ENCODE assay signal across 8 cellular contexts in the genomic region with DNA sequence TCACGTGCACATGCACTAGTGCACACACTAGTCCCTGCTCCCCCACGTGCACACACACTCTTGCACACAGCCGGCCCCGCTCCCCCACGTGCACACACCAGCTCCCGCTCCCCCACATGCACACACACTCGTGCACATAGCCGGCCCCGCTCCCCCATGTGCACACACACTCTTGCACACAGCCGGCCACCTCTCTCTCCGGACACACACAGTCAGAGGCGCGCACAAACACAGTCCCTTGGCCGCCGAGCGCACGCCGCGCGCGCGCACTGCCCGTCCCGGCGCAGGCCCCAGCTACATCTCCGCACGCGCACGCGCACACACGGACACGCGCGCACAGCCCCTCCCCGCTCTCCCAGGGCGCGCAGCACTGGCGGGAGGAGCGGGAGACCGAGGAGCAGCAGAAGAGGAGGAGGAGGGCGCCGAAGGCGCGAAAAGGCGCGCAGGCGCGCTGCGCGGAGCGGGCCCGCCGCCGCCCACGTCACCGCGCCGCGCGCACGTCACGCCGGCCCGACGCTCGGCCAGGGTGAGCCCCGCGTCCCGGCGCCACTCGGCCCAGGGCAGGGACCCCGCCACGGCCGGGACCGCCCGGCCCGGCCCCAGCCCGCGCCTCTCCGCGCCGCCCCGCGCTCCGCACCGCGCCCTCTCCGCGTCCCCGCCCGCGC. TPM values are rescaled to one million over a fixed set of nuclear protein-coding genes. Genes with fewer than 3 reads are reported as not detected.
DNase-seq lines count a peak whose midpoint lies in the region; ATAC-seq and TF ChIP-seq lines count a peak whose summit lies in the region.

A gene with protein sequence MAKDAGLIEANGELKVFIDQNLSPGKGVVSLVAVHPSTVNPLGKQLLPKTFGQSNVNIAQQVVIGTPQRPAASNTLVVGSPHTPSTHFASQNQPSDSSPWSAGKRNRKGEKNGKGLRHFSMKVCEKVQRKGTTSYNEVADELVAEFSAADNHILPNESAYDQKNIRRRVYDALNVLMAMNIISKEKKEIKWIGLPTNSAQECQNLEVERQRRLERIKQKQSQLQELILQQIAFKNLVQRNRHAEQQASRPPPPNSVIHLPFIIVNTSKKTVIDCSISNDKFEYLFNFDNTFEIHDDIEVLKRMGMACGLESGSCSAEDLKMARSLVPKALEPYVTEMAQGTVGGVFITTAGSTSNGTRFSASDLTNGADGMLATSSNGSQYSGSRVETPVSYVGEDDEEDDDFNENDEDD (plus strand): TSS at position 549 of the 665 bp plus-strand sequence. CDS start 1,085 bp downstream, outside the sequence.

- in situ Hi-C loops in KBM-7 (cut with MboI; ENCODE audit: low pct_unique_long_range_greater_than_20kb, low sequenced_read_pairs), result no loop called here

- H3K27ac Mint-ChIP-seq in activated T-helper 1 cell treated with anti-CD3 and anti-CD28 coated beads, Interleukin-12 subunit alpha, Interleukin-12 subunit beta, Interleukin-2, Interleukin-4 antibody, amounts not matched to agents 30 ng/mL and 10 ng/mL and 1 ng/mL, durations not matched to agents 14 hours and 24 hours and 36 hours, result peak within 1 kb of the TSS; percentile 89
- peak within 1 kb of the TSS; percentile 20 to 93 (median 83) for H3K27ac Mint-ChIP-seq in naive thymus-derived CD4-positive, alpha-beta T cell
- H3K27ac Mint-ChIP-seq in stimulated activated naive CD8-positive, alpha-beta T cell treated with anti-CD3 and anti-CD28 coated beads, Interleukin-15, amount 100 ng/mL, for 72 hours, result peak within 1 kb of the TSS; percentile 98

- H3K9ac ChIP-seq in fibroblast of lung (ENCODE audit: insufficient read depth, low read length), result peak within 1 kb of the TSS; percentile 65

- peak; percentile 83 for DNase-seq in EH (ENCODE audit: low read depth)
- DNase-seq in KBM-7, result peak; percentile 96
- DNase-seq in Peyer's patch, result peak; percentile 39 to 86 (median 84)
- peak; percentile 86 for DNase-seq in activated T-helper 1 cell treated with anti-CD3 and anti-CD28 coated beads, Interleukin-12 subunit alpha, Interleukin-12 subunit beta, Interleukin-2, Interleukin-4 antibody, amounts not matched to agents 30 ng/mL and 10 ng/mL and 1 ng/mL, durations not matched to agents 14 hours and 24 hours and 36 hours (ENCODE audit: low spot score)
- DNase-seq in fibroblast of lung (ENCODE audit: low read depth in 2 of 2), result peak; percentile 82 to 85
- peak; percentile 34 to 91 (median 64) for DNase-seq in naive thymus-derived CD4-positive, alpha-beta T cell
- DNase-seq in stimulated activated naive CD8-positive, alpha-beta T cell treated with anti-CD3 and anti-CD28 coated beads, Interleukin-15, amount 100 ng/mL, for 72 hours, result peak; percentile 78 to 85

- H3K27me3 Mint-ChIP-seq in activated T-helper 1 cell treated with anti-CD3 and anti-CD28 coated beads, Interleukin-12 subunit alpha, Interleukin-12 subunit beta, Interleukin-2, Interleukin-4 antibody, amounts not matched to agents 30 ng/mL and 10 ng/mL and 1 ng/mL, durations not matched to agents 14 hours and 24 hours and 36 hours (ENCODE audit: insufficient read depth), result peaks cover 9% of the 10 kb centered on the region
- H3K27me3 Mint-ChIP-seq in naive thymus-derived CD4-positive, alpha-beta T cell, result peaks cover 0 to 3% (median 0%) of the 10 kb centered on the region in 5 donors
- no peaks in the 10 kb centered on the region for H3K27me3 Mint-ChIP-seq in stimulated activated naive CD8-positive, alpha-beta T cell treated with anti-CD3 and anti-CD28 coated beads, Interleukin-15, amount 100 ng/mL, for 72 hours

- peak within 1 kb of the TSS; percentile 90 for H3K4me3 Mint-ChIP-seq in activated T-helper 1 cell treated with anti-CD3 and anti-CD28 coated beads, Interleukin-12 subunit alpha, Interleukin-12 subunit beta, Interleukin-2, Interleukin-4 antibody, amounts not matched to agents 30 ng/mL and 10 ng/mL and 1 ng/mL, durations not matched to agents 14 hours and 24 hours and 36 hours
- H3K4me3 Mint-ChIP-seq in naive thymus-derived CD4-positive, alpha-beta T cell, result peak within 1 kb of the TSS; percentile 84 to 98 (median 92)
- H3K4me3 Mint-ChIP-seq in stimulated activated naive CD8-positive, alpha-beta T cell treated with anti-CD3 and anti-CD28 coated beads, Interleukin-15, amount 100 ng/mL, for 72 hours, result peak within 1 kb of the TSS; percentile 95 to 97

- H2AFZ ChIP-seq in fibroblast of lung (ENCODE audit: low read length), result peak within 1 kb of the TSS; percentile 68

- peak; percentile 68 for ATAC-seq in GM21786 (IDR thresholded peaks at IDR 0.05; ENCODE audit: unreplicated experiment)
- ATAC-seq in naive thymus-derived CD4-positive, alpha-beta T cell, result peak; percentile 84
- ATAC-seq in stimulated activated naive CD8-positive, alpha-beta T cell treated with anti-CD3 and anti-CD28 coated beads, Interleukin-15, amount 100 ng/mL, for 72 hours, result peak; percentile 88

- peaks cover 0 to 14% (median 0%) of the 10 kb centered on the region in 3 donors for H3K36me3 ChIP-seq in Peyer's patch
- H3K36me3 ChIP-seq in fibroblast of lung (ENCODE audit: control insufficient read depth, insufficient read depth, low read length), result peaks cover 13% of the 10 kb centered on the region
- no peaks in the 10 kb centered on the region for H3K36me3 ChIP-seq in naive thymus-derived CD4-positive, alpha-beta T cell (ENCODE audit: control insufficient read depth in 2 of 3, insufficient read depth in 3 of 3, low read length in 3 of 3)

- no peaks in the 10 kb centered on the region for H3K9me3 ChIP-seq in Peyer's patch
- no peaks in the 10 kb centered on the region for H3K9me3 ChIP-seq in fibroblast of lung (ENCODE audit: control insufficient read depth, insufficient read depth, low read depth, low read length)
- no peaks in the 10 kb centered on the region for H3K9me3 ChIP-seq in naive thymus-derived CD4-positive, alpha-beta T cell (ENCODE audit: control insufficient read depth in 2 of 3, low read length in 3 of 3)

- no peaks in the 10 kb centered on the region for H4K20me1 ChIP-seq in fibroblast of lung (ENCODE audit: control insufficient read depth, extremely low read depth, insufficient read depth, low read length)

- H3K27me3 ChIP-seq in Peyer's patch (no peaks in the 10 kb centered on the region), fibroblast of lung (ENCODE audit: control insufficient read depth, insufficient read depth, low read length) (no peaks in the 10 kb centered on the region)
- no peaks in the 10 kb centered on the region for H3K27me3 ChIP-seq in naive thymus-derived CD4-positive, alpha-beta T cell (ENCODE audit: control insufficient read depth in 2 of 2, insufficient read depth in 2 of 2, low read length in 2 of 2)

- H3K4me2 ChIP-seq in fibroblast of lung (ENCODE audit: extremely low read depth, insufficient read depth, low read length), result peak within 1 kb of the TSS; percentile 88

- TF ChIP-seq POLR2A in Peyer's patch (IDR thresholded peaks at IDR 0.05), result peak in 1 of 2 donors; percentile 46

- H3K27ac ChIP-seq in Peyer's patch, result peak within 1 kb of the TSS in 1 of 4 donors; percentile 66
- H3K27ac ChIP-seq in fibroblast of lung (ENCODE audit: insufficient read depth, low read length), result peak within 1 kb of the TSS; percentile 47
- peak within 1 kb of the TSS; percentile 16 for H3K27ac ChIP-seq in naive thymus-derived CD4-positive, alpha-beta T cell (ENCODE audit: low read depth, low read length)

- H3K4me1 Mint-ChIP-seq in activated T-helper 1 cell treated with anti-CD3 and anti-CD28 coated beads, Interleukin-12 subunit alpha, Interleukin-12 subunit beta, Interleukin-2, Interleukin-4 antibody, amounts not matched to agents 30 ng/mL and 10 ng/mL and 1 ng/mL, durations not matched to agents 14 hours and 24 hours and 36 hours (ENCODE audit: low read depth), result peaks cover 36% of the 10 kb centered on the region
- H3K4me1 Mint-ChIP-seq in naive thymus-derived CD4-positive, alpha-beta T cell, result peaks cover 20 to 39% (median 34%) of the 10 kb centered on the region in 7 donors
- peaks cover 51% of the 10 kb centered on the region for H3K4me1 Mint-ChIP-seq in stimulated activated naive CD8-positive, alpha-beta T cell treated with anti-CD3 and anti-CD28 coated beads, Interleukin-15, amount 100 ng/mL, for 72 hours

- H3K4me1 ChIP-seq in Peyer's patch (peaks cover 0 to 18% (median 2%) of the 10 kb centered on the region in 4 donors), fibroblast of lung (ENCODE audit: control insufficient read depth, extremely low read depth, insufficient read depth, low read length) (peaks cover 4% of the 10 kb centered on the region)
- H3K4me1 ChIP-seq in naive thymus-derived CD4-positive, alpha-beta T cell (ENCODE audit: control insufficient read depth in 2 of 2, insufficient read depth in 2 of 2, low read length in 2 of 2), result peaks cover 18 to 21% of the 10 kb centered on the region in 2 donors

- POLR2A ChIA-PET in naive thymus-derived CD4-positive, alpha-beta T cell (lab: Charles Lee), result no interaction called here

- TF ChIP-seq CTCF in Peyer's patch (IDR thresholded peaks at IDR 0.05) (no peak), fibroblast of lung (conservative IDR thresholded peaks at IDR 0.05 in 1 of 2, IDR thresholded peaks at IDR 0.05 in 1 of 2; ENCODE audit: low read depth in 1 of 2, low read length in 2 of 2) (no peak)

- peaks cover 41% of the 10 kb centered on the region for H3K79me2 ChIP-seq in fibroblast of lung (ENCODE audit: control insufficient read depth, insufficient read depth, low read length)

- intact Hi-C loops in activated T-helper 1 cell treated with anti-CD3 and anti-CD28 coated beads, Interleukin-12 subunit alpha, Interleukin-12 subunit beta, Interleukin-2, Interleukin-4 antibody, amounts not matched to agents 30 ng/mL and 10 ng/mL and 1 ng/mL, durations not matched to agents 14 hours and 24 hours and 36 hours (cut with micrococcal nuclease), result loop anchor here (1.0 to 10.0 kb wide), 5 partner anchors 91 to 640 kb away; a partner anchor contains a TSS
- intact Hi-C loops in naive thymus-derived CD4-positive, alpha-beta T cell (cut with micrococcal nuclease), result loop anchor here in 1 of 2 donors (2.0 to 10.0 kb wide), 2 partner anchors 94 to 290 kb away; a partner anchor contains a TSS

- CTCF ChIA-PET in naive thymus-derived CD4-positive, alpha-beta T cell (lab: Charles Lee), result no interaction called here

- H3K4me3 ChIP-seq in Peyer's patch (peak within 1 kb of the TSS; percentile 47 to 79 (median 67)), fibroblast of lung (replicated peaks in 1 of 4; ENCODE audit: control extremely low read depth in 1 of 4, insufficient read depth in 1 of 4, low read depth in 3 of 4, low read length in 4 of 4) (peak within 1 kb of the TSS; percentile 59 to 70 (median 67))
- peak within 1 kb of the TSS; percentile 56 for H3K4me3 ChIP-seq in naive thymus-derived CD4-positive, alpha-beta T cell (ENCODE audit: low read length)

- H3K9me3 Mint-ChIP-seq in activated T-helper 1 cell treated with anti-CD3 and anti-CD28 coated beads, Interleukin-12 subunit alpha, Interleukin-12 subunit beta, Interleukin-2, Interleukin-4 antibody, amounts not matched to agents 30 ng/mL and 10 ng/mL and 1 ng/mL, durations not matched to agents 14 hours and 24 hours and 36 hours, result no peaks in the 10 kb centered on the region
- H3K9me3 Mint-ChIP-seq in naive thymus-derived CD4-positive, alpha-beta T cell, result peaks cover 0 to 4% (median 0%) of the 10 kb centered on the region in 11 donors
- no peaks in the 10 kb centered on the region for H3K9me3 Mint-ChIP-seq in stimulated activated naive CD8-positive, alpha-beta T cell treated with anti-CD3 and anti-CD28 coated beads, Interleukin-15, amount 100 ng/mL, for 72 hours

- peaks cover 29% of the 10 kb centered on the region for H3K36me3 Mint-ChIP-seq in activated T-helper 1 cell treated with anti-CD3 and anti-CD28 coated beads, Interleukin-12 subunit alpha, Interleukin-12 subunit beta, Interleukin-2, Interleukin-4 antibody, amounts not matched to agents 30 ng/mL and 10 ng/mL and 1 ng/mL, durations not matched to agents 14 hours and 24 hours and 36 hours (ENCODE audit: low read depth)
- H3K36me3 Mint-ChIP-seq in naive thymus-derived CD4-positive, alpha-beta T cell, result peaks cover 0 to 18% (median 12%) of the 10 kb centered on the region in 5 donors

RNA-seq across cellular contexts. Expression of the gene that starts here (rescaled TPM):
- total RNA-seq in Peyer's patch (10 to 100 TPM; 37.0 to 75.1 (median 48.0) TPM), fibroblast of lung (34.9 and 44.8 TPM in 2 replicates)
- total RNA-seq in activated T-helper 1 cell treated with anti-CD3 and anti-CD28 coated beads, Interleukin-12 subunit alpha, Interleukin-12 subunit beta, Interleukin-2, Interleukin-4 antibody, amounts not matched to agents 30 ng/mL and 10 ng/mL and 1 ng/mL, durations not matched to agents 14 hours and 24 hours and 36 hours, result 171 and 173 TPM in 2 replicates
- 115 and 163 TPM in 2 replicates for polyA plus RNA-seq in fibroblast of lung
- polyA plus RNA-seq in fibroblast of lung (2012), result 87.2 and 133 TPM in 2 replicates
- 48.1 and 126 TPM in 2 replicates for polyA minus RNA-seq in fibroblast of lung (ENCODE audit: low replicate concordance)
- 100 to 1,000 TPM in 1 of 5 experiments, 10 to 100 TPM in 4; 21.4 to 127 (median 34.7) TPM for total RNA-seq in naive thymus-derived CD4-positive, alpha-beta T cell
- 10 to 100 TPM; 50.9 to 78.0 TPM for polyA plus RNA-seq in naive thymus-derived CD4-positive, alpha-beta T cell
